In the genomic region with DNA sequence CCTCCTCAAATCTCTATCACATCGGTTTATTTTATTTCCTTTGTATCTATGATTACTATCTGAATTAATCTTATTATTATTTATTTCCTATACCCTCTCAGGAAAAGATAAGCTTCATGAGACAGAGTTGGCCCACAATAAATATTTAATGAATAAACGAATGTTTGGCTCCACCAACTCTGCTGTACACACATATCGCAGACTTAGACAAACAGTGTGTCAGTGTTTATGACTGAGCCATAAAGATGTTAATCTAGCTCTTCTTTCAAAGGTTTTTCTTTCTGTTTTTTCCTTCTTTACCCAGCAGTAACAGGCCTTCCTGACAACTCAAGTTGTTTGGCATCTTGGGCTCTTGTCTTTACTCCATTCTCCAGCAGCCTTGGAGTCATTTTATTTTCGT, we compare ENCODE assay signal across 15 cellular contexts.
"Had no signal": no experiment of that assay in that cellular context is flagged by ENCODE, and none has a peak within 500 bp of the region (broad histone marks: within the 10 kb centered on the region; RNA-seq: fewer than 3 reads in every experiment).

No MANE protein-coding gene starts in this region.

- H3K4me3 Mint-ChIP-seq: activated naive CD4-positive, alpha-beta T cell treated with anti-CD3 and anti-CD28 coated beads, Interleukin-2, amount 50 U/mL, for 24 hours; natural killer cell had no signal

- DNase-seq: activated CD4-positive, alpha-beta T cell treated with anti-CD3 and anti-CD28 coated beads, Interleukin-2, amount 50 U/mL, for 1 hour; activated effector memory CD4-positive, alpha-beta T cell treated with Interleukin-2 at 50 U/mL for 16 hours; activated T-cell treated with anti-CD3 and anti-CD28 coated beads, Interleukin-2, amount 50 U/mL, for 1 hour; central memory CD4-positive, alpha-beta T cell; effector CD4-positive, alpha-beta T cell; natural killer cell; occipital lobe; stimulated activated CD4-positive, alpha-beta T cell treated with anti-CD3 and anti-CD28 coated beads, Interleukin-2, amount 100 ng/mL, for 24 hours; stimulated activated naive CD4-positive, alpha-beta T cell; substantia nigra; trophoblast cell had no signal

- H3K4me3 ChIP-seq: coronary artery, lung had no signal

- H3K27me3 Mint-ChIP-seq: activated naive CD4-positive, alpha-beta T cell treated with anti-CD3 and anti-CD28 coated beads, Interleukin-2, amount 50 U/mL, for 24 hours had no signal

- H3K4me1 Mint-ChIP-seq: activated naive CD4-positive, alpha-beta T cell treated with anti-CD3 and anti-CD28 coated beads, Interleukin-2, amount 50 U/mL, for 24 hours; natural killer cell had no signal

- ATAC-seq: natural killer cell, sciatic nerve had no signal

- H3K27ac ChIP-seq: coronary artery had no signal

- H3K27ac Mint-ChIP-seq: activated naive CD4-positive, alpha-beta T cell treated with anti-CD3 and anti-CD28 coated beads, Interleukin-2, amount 50 U/mL, for 24 hours; natural killer cell had no signal

- H3K36me3 Mint-ChIP-seq: activated naive CD4-positive, alpha-beta T cell treated with anti-CD3 and anti-CD28 coated beads, Interleukin-2, amount 50 U/mL, for 24 hours; natural killer cell had no signal
